20 cellular contexts compared by ENCODE assay signal in genomic region chr12:56231184-56231582, GRCh38. TPM values are rescaled to one million over a fixed set of nuclear protein-coding genes. Genes with fewer than 3 reads are reported as not detected.
"Had no signal": no experiment of that assay in that cellular context is flagged by ENCODE, and none has a peak within 500 bp of the region (broad histone marks: within the 10 kb centered on the region; RNA-seq: fewer than 3 reads in every experiment).

No MANE protein-coding gene starts in this region.

- H3K4me3 ChIP-seq: dorsolateral prefrontal cortex, tibial nerve had no signal

- H3K27ac ChIP-seq: dorsolateral prefrontal cortex, parathyroid adenoma had no signal

- FAIRE-seq: astrocyte, endometrium had no signal

- DNase-seq: activated CD4-positive, alpha-beta memory T cell treated with anti-CD3 and anti-CD28 coated beads for 36 hours; activated effector memory CD4-positive, alpha-beta T cell treated with Interleukin-2 at 50 U/mL for 16 hours; activated naive CD4-positive, alpha-beta T cell treated with anti-CD3 and anti-CD28 coated beads, Interleukin-2, amount 50 U/mL, for 16 hours; activated T-cell treated with anti-CD3 and anti-CD28 coated beads, Interleukin-2, amount 50 U/mL, for 24 hours; dorsolateral prefrontal cortex; hippocampal formation; left ventricle myocardium superior; mesenchymal stem cell; retina; stimulated activated CD4-positive, alpha-beta T cell treated with anti-CD3 and anti-CD28 coated beads, Interleukin-15, amount 100 ng/mL, for 24 hours; stimulated activated CD4-positive, alpha-beta T cell treated with anti-CD3 and anti-CD28 coated beads, Interleukin-4, amount 100 ng/mL, for 4 hours; stimulated activated CD8-positive, alpha-beta memory T cell treated with anti-CD3 and anti-CD28 coated beads, Interleukin-4, amount 100 ng/mL, for 48 hours; stimulated activated naive CD4-positive, alpha-beta T cell treated with Interleukin-2 at 50 U/mL for 16 hours; substantia nigra had no signal

- H2AFZ ChIP-seq: parathyroid adenoma had no signal

- H3K27me3 ChIP-seq: dorsolateral prefrontal cortex, tibial nerve had no signal

- H3K4me1 ChIP-seq: parathyroid adenoma, tibial nerve had no signal

- H3K79me2 ChIP-seq: parathyroid adenoma had no signal

- H3K9me3 ChIP-seq: tibial nerve had no signal

- H3K9ac ChIP-seq: parathyroid adenoma had no signal

RNA-seq across cellular contexts. Expression of gene SLC39A5, which starts 1.3 kb away (rescaled TPM):
- total RNA-seq: glomerular endothelial cell, left ventricle myocardium superior, myocyte had no signal
